In the genomic region with DNA sequence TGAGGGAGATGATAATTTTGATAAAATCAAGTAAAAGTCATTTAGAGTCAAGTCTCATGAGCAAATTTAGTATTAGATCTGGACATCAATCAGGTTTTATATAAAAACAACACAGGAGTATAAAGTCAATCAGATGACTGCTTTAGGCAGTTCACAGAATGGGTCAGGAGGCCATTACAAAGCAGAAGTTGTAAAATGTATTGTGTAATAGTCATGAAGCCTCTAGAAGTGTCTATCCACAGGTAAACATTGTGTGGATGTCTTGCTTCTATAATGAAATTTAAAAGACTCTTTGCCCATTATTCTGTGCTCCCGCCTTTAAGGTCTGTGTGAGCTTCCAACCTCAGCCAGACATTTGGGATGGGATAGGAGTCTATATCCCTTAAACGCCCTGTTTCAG, we compare ENCODE assay signal across 18 cellular contexts. TPM values are rescaled to one million over a fixed set of nuclear protein-coding genes. Genes with fewer than 3 reads are reported as not detected.
DNase-seq lines count a peak whose midpoint lies in the region; ATAC-seq and TF ChIP-seq lines count a peak whose summit lies in the region.
"Had no signal": no experiment of that assay in that cellular context is flagged by ENCODE, and none has a peak within 500 bp of the region (broad histone marks: within the 10 kb centered on the region; RNA-seq: fewer than 3 reads in every experiment).

No MANE protein-coding gene starts in this region.

- peaks cover 0 to 27% of the 10 kb centered on the region in 2 experiments; a peak in 2 of 4 replicates for H3K4me1 ChIP-seq in SK-N-SH (ENCODE audit: control insufficient read depth in 1 of 2, insufficient read depth in 2 of 2, low read depth in 1 of 2, low read length in 1 of 2)

- no peaks in the 10 kb centered on the region for H3K27me3 ChIP-seq in layer of hippocampus (ENCODE audit: control insufficient read depth, insufficient read depth, low read length)
- no peaks in the 10 kb centered on the region for H3K27me3 ChIP-seq in SK-N-SH (ENCODE audit: insufficient read depth)

- CTCF ChIA-PET in SK-N-SH (lab: Yijun Ruan, JAX) = no interaction called here

- H3K36me3 ChIP-seq in SK-N-SH (replicated peaks in 1 of 2; ENCODE audit: control insufficient read depth in 1 of 2, insufficient read depth in 2 of 2, low read length in 1 of 2) = no peaks in the 10 kb centered on the region

- no peak for ATAC-seq in HG03565 (IDR thresholded peaks at IDR 0.05; ENCODE audit: unreplicated experiment)

- no peak overlapping the region for H3K4me2 ChIP-seq in SK-N-SH

- no peaks in the 10 kb centered on the region for H3F3A ChIP-seq in SK-N-SH (replicated peaks; ENCODE audit: insufficient read depth)

- DNase-seq in NB4 (ENCODE audit: low read depth) (peak; percentile 34), SKM-1 treated with dmso at 0.1 percent for 144 hours (lab: John Stamatoyannopoulos, UW; ENCODE audit: unreplicated experiment) (peak; percentile 14), superior temporal gyrus (ENCODE audit: extremely low spot score) (peak; percentile 36), SK-N-SH (no peak), ACHN (no peak)
- DNase-seq: Caco-2; CD4-positive, CD25-positive, alpha-beta regulatory T cell; DMS153; Kasumi-1; MM.1S; NCI-H1417 treated with DMSO at 0.1 percent for 48 hours; NCI-H2029; NCI-H510A; NCI-H82; RPMI8226; SIG-M5 had no signal

- H3K9me2 ChIP-seq in SK-N-SH = no peaks in the 10 kb centered on the region

- no peak overlapping the region for H2AFZ ChIP-seq in SK-N-SH (ENCODE audit: low read depth)

- H3K27ac ChIP-seq in layer of hippocampus (ENCODE audit: low read depth, low read length) = peak overlapping the region; percentile 90
- peak overlapping the region in 1 of 2 experiments; percentile 64; a peak in 2 of 4 replicates for H3K27ac ChIP-seq in SK-N-SH (ENCODE audit: low read depth in 2 of 2, low read length in 1 of 2)

- TF ChIP-seq EP300 in SK-N-SH (IDR thresholded peaks at IDR 0.05; ENCODE audit: borderline replicate concordance in 1 of 2, low read depth in 1 of 2, low read length in 1 of 2) = no peak

- H4K20me1 ChIP-seq in SK-N-SH (ENCODE audit: insufficient read depth) = no peaks in the 10 kb centered on the region

- no peak for TF ChIP-seq POLR2A in NB4 (IDR thresholded peaks at IDR 0.05; ENCODE audit: extremely low read depth, insufficient read length)

- H3K79me2 ChIP-seq in SK-N-SH (ENCODE audit: insufficient read depth) = no peaks in the 10 kb centered on the region

- TF ChIP-seq RAD21 in SK-N-SH (IDR thresholded peaks at IDR 0.05; ENCODE audit: low read length) = no peak

- 54% methylated on average over 2 of the region's 2 CpGs for WGBS in SK-N-SH (ENCODE audit: low lambda C conversion rate)

- no peak overlapping the region for H3K4me3 ChIP-seq in NB4 (ENCODE audit: low read depth, low read length)
- no peak overlapping the region for H3K4me3 ChIP-seq in SK-N-SH (ENCODE audit: low read depth in 2 of 2, low read length in 1 of 2)

- TF ChIP-seq CTCF in NB4 (IDR thresholded peaks at IDR 0.05; ENCODE audit: low read depth, low read length) (no peak), SK-N-SH (IDR thresholded peaks at IDR 0.05) (no peak)

- in situ Hi-C loops in ACHN (cut with HindIII; ENCODE audit: low pct_ligation_motif_present, low pct_unique_long_range_greater_than_20kb, low sequenced_read_pairs) = no loop called here

- H3K9me3 ChIP-seq in SK-N-SH = no peaks in the 10 kb centered on the region
- H3K9me3 ChIP-seq: Caco-2 had no signal

- POLR2A ChIA-PET in SK-N-SH (lab: Yijun Ruan, JAX) = no interaction called here

- no peak overlapping the region for H3K9ac ChIP-seq in SK-N-SH

TF ChIP-seq in SK-N-SH, 30 proteins besides CTCF, POLR2A, EP300 and RAD21:
- no peak for TF ChIP-seq CHD2 (IDR thresholded peaks at IDR 0.05; ENCODE audit: low read length, partially characterized antibody)
- no peak for TF ChIP-seq IRF3 (IDR thresholded peaks at IDR 0.05; ENCODE audit: low read depth, low read length)
- TF ChIP-seq USF1 (IDR thresholded peaks at IDR 0.05; ENCODE audit: borderline replicate concordance, low read depth) = no peak
- TF ChIP-seq GABPA (IDR thresholded peaks at IDR 0.05; ENCODE audit: low read depth) = no peak
- no peak for TF ChIP-seq GATA2 (CRISPR knock-in tag; IDR thresholded peaks at IDR 0.05)
- TF ChIP-seq, protein P1, sequence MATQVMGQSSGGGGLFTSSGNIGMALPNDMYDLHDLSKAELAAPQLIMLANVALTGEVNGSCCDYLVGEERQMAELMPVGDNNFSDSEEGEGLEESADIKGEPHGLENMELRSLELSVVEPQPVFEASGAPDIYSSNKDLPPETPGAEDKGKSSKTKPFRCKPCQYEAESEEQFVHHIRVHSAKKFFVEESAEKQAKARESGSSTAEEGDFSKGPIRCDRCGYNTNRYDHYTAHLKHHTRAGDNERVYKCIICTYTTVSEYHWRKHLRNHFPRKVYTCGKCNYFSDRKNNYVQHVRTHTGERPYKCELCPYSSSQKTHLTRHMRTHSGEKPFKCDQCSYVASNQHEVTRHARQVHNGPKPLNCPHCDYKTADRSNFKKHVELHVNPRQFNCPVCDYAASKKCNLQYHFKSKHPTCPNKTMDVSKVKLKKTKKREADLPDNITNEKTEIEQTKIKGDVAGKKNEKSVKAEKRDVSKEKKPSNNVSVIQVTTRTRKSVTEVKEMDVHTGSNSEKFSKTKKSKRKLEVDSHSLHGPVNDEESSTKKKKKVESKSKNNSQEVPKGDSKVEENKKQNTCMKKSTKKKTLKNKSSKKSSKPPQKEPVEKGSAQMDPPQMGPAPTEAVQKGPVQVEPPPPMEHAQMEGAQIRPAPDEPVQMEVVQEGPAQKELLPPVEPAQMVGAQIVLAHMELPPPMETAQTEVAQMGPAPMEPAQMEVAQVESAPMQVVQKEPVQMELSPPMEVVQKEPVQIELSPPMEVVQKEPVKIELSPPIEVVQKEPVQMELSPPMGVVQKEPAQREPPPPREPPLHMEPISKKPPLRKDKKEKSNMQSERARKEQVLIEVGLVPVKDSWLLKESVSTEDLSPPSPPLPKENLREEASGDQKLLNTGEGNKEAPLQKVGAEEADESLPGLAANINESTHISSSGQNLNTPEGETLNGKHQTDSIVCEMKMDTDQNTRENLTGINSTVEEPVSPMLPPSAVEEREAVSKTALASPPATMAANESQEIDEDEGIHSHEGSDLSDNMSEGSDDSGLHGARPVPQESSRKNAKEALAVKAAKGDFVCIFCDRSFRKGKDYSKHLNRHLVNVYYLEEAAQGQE (IDR thresholded peaks at IDR 0.05; ENCODE audit: low read depth, low read length) = no peak
- TF ChIP-seq RFX5 (IDR thresholded peaks at IDR 0.05; ENCODE audit: low read length) = no peak
- TF ChIP-seq FOXM1 (IDR thresholded peaks at IDR 0.05; ENCODE audit: low read depth) = no peak
- TF ChIP-seq MXI1 (IDR thresholded peaks at IDR 0.05; ENCODE audit: low read depth, low read length) = no peak
- TF ChIP-seq FOSL2 (IDR thresholded peaks at IDR 0.05; ENCODE audit: borderline replicate concordance, low read depth) = no peak
TF ChIP-seq in SK-N-SH: peak in this region for 0.

RNA-seq across cellular contexts. Expression of gene MAP7, which starts 28.8 kb away (rescaled TPM):
- 0.76 and 0.97 TPM in 2 replicates for polyA plus RNA-seq in SK-N-SH (2012; rRNA removed)
- 0.99 and 1.3 TPM in 2 replicates for polyA plus RNA-seq in SK-N-SH (2012; cell fraction: cytosol; rRNA removed)
- 1.1 and 1.2 TPM in 2 replicates for polyA plus RNA-seq in SK-N-SH (2012; cell fraction: nucleus; rRNA removed)

Comparison
In these comparisons a context has a peak if more than half of its experiments do, and no peak if none do; other contexts are left out.
1. DNase-seq: peak in NB4 (single experiment), SKM-1 treated with dmso at 0.1 percent for 144 hours (single experiment) and superior temporal gyrus (single experiment); none in SK-N-SH (single experiment) and ACHN (single experiment).